ENCODE assay signal across 25 cellular contexts in genomic region chrX:12965390-12965940, GRCh38. TPM values are rescaled to one million over a fixed set of nuclear protein-coding genes. Genes with fewer than 3 reads are reported as not detected.
DNase-seq lines count a peak whose midpoint lies in the region; ATAC-seq, FAIRE-seq and TF ChIP-seq lines count a peak whose summit lies in the region.
"Had no signal": no experiment of that assay in that cellular context is flagged by ENCODE, and none has a peak within 500 bp of the region (broad histone marks: within the 10 kb centered on the region; RNA-seq: fewer than 3 reads in every experiment).

No MANE protein-coding gene starts in this region.

- intact Hi-C loops in activated CD4-positive, alpha-beta T cell treated with anti-CD3 and anti-CD28 coated beads, Interleukin-2, amount 10 ng/mL, durations not matched to agents 24 days and 14 days (cut with micrococcal nuclease): no loop called here
- intact Hi-C loops in pancreas (cut with DNase I): no loop called here

- peaks cover 43% of the 10 kb centered on the region for H3K4me1 Mint-ChIP-seq in activated CD4-positive, alpha-beta T cell treated with anti-CD3 and anti-CD28 coated beads, Interleukin-2, amount 10 ng/mL, durations not matched to agents 24 days and 14 days
- H3K4me1 Mint-ChIP-seq in activated T-helper 17 cell treated with anti-CD3 and anti-CD28 coated beads, Interleukin-2, amount 50 U/mL, for 72 hours: peaks cover 29% of the 10 kb centered on the region
- peaks cover 7% of the 10 kb centered on the region for H3K4me1 Mint-ChIP-seq in nephron progenitor cell

- H3K36me3 Mint-ChIP-seq in activated CD4-positive, alpha-beta T cell treated with anti-CD3 and anti-CD28 coated beads, Interleukin-2, amount 10 ng/mL, durations not matched to agents 24 days and 14 days (ENCODE audit: low read depth): peaks cover 3% of the 10 kb centered on the region
- no peaks in the 10 kb centered on the region for H3K36me3 Mint-ChIP-seq in activated T-helper 17 cell treated with anti-CD3 and anti-CD28 coated beads, Interleukin-2, amount 50 U/mL, for 72 hours (ENCODE audit: low read depth)
- peaks cover 4% of the 10 kb centered on the region for H3K36me3 Mint-ChIP-seq in nephron progenitor cell (ENCODE audit: low read depth)
- H3K36me3 Mint-ChIP-seq: immature natural killer cell, naive B cell had no signal

- H3K9me3 ChIP-seq in HAP-1 (no peaks in the 10 kb centered on the region), pancreas (no peaks in the 10 kb centered on the region)
- H3K9me3 ChIP-seq: Caco-2, stomach had no signal

- DNase-seq in activated CD4-positive, alpha-beta T cell treated with anti-CD3 and anti-CD28 coated beads, Interleukin-2, amount 10 ng/mL, durations not matched to agents 24 days and 14 days: no peak
- DNase-seq in activated CD4-positive, alpha-beta T cell treated with anti-CD3 and anti-CD28 coated beads for 48 hours: no peak
- DNase-seq in HAP-1 (ENCODE audit: low spot score in 2 of 2) (peak; percentile 67 to 77), nephron progenitor cell (no peak), pancreas (no peak)
- DNase-seq: activated CD4-positive, alpha-beta T cell treated with anti-CD3 and anti-CD28 coated beads, Interleukin-2, amount 10 ng/mL, durations not matched to agents 7 days and 5 days; activated effector memory CD4-positive, alpha-beta T cell treated with Interleukin-2 at 50 U/mL for 16 hours; brain microvascular endothelial cell; Caco-2; dermis blood vessel endothelial cell; immature natural killer cell; KBM-7; naive B cell; NCI-H2171; stomach had no signal

- no peaks in the 10 kb centered on the region for H3K9me3 Mint-ChIP-seq in activated CD4-positive, alpha-beta T cell treated with anti-CD3 and anti-CD28 coated beads, Interleukin-2, amount 10 ng/mL, durations not matched to agents 24 days and 14 days
- peaks cover 6% of the 10 kb centered on the region for H3K9me3 Mint-ChIP-seq in activated T-helper 17 cell treated with anti-CD3 and anti-CD28 coated beads, Interleukin-2, amount 50 U/mL, for 72 hours
- peaks cover 65% of the 10 kb centered on the region for H3K9me3 Mint-ChIP-seq in nephron progenitor cell
- H3K9me3 Mint-ChIP-seq: immature natural killer cell, naive B cell had no signal

- no peak overlapping the region for H3K4me3 Mint-ChIP-seq in activated CD4-positive, alpha-beta T cell treated with anti-CD3 and anti-CD28 coated beads, Interleukin-2, amount 10 ng/mL, durations not matched to agents 24 days and 14 days
- peak overlapping the region; percentile 98 for H3K4me3 Mint-ChIP-seq in activated T-helper 17 cell treated with anti-CD3 and anti-CD28 coated beads, Interleukin-2, amount 50 U/mL, for 72 hours
- no peak overlapping the region for H3K4me3 Mint-ChIP-seq in nephron progenitor cell
- H3K4me3 Mint-ChIP-seq: activated CD4-positive, alpha-beta T cell treated with anti-CD3 and anti-CD28 coated beads, Interleukin-2, amount 10 ng/mL, durations not matched to agents 7 days and 5 days; immature natural killer cell; naive B cell had no signal

- no peak for ATAC-seq in activated T-helper 17 cell treated with anti-CD3 and anti-CD28 coated beads, Interleukin-2, amount 50 U/mL, for 72 hours (replicated peaks)
- no peak for ATAC-seq in GM21737 (IDR thresholded peaks at IDR 0.05; ENCODE audit: unreplicated experiment)
- ATAC-seq in GM19455 (IDR thresholded peaks at IDR 0.05; ENCODE audit: unreplicated experiment): no peak
- no peak for ATAC-seq in pancreas
- ATAC-seq: esophagus mucosa had no signal

- peak overlapping the region; percentile 79 for H3K27ac Mint-ChIP-seq in activated CD4-positive, alpha-beta T cell treated with anti-CD3 and anti-CD28 coated beads, Interleukin-2, amount 10 ng/mL, durations not matched to agents 24 days and 14 days
- no peak overlapping the region for H3K27ac Mint-ChIP-seq in activated T-helper 17 cell treated with anti-CD3 and anti-CD28 coated beads, Interleukin-2, amount 50 U/mL, for 72 hours
- peak overlapping the region; percentile 16 for H3K27ac Mint-ChIP-seq in nephron progenitor cell

- H3K4me3 ChIP-seq in HAP-1 (no peak overlapping the region), pancreas (no peak overlapping the region)
- H3K4me3 ChIP-seq: lung, stomach had no signal

- H3K36me3 ChIP-seq in HAP-1 (replicated peaks) (no peaks in the 10 kb centered on the region), pancreas (no peaks in the 10 kb centered on the region)
- H3K36me3 ChIP-seq: brain microvascular endothelial cell, stomach had no signal

- H3K4me1 ChIP-seq in HAP-1 (peaks cover 17% of the 10 kb centered on the region), pancreas (peaks cover 0 to 5% (median 0%) of the 10 kb centered on the region in 3 donors)
- H3K4me1 ChIP-seq: Caco-2 had no signal

- in situ Hi-C loops in HAP-1 (cut with MboI; ENCODE audit: low sequenced_read_pairs): loop anchor here (25.0 kb wide), 1 partner anchor 1072 kb away; the partner anchor contains the start of gene GEMIN8

- TF ChIP-seq CTCF in nephron progenitor cell (IDR thresholded peaks at IDR 0.05) (no peak), pancreas (IDR thresholded peaks at IDR 0.05) (no peak)

- FAIRE-seq in pancreas (lab: Jason Lieb, UNC): no peak
- FAIRE-seq: G401.6, urothelium cell line had no signal

- no peaks in the 10 kb centered on the region for H3K27me3 ChIP-seq in HAP-1 (ENCODE audit: low read depth)
- no peaks in the 10 kb centered on the region for H3K27me3 ChIP-seq in pancreas
- H3K27me3 ChIP-seq: brain microvascular endothelial cell had no signal

- H3K27ac ChIP-seq in pancreas: no peak overlapping the region
- H3K27ac ChIP-seq: brain microvascular endothelial cell had no signal

- no peaks in the 10 kb centered on the region for H3K27me3 Mint-ChIP-seq in activated CD4-positive, alpha-beta T cell treated with anti-CD3 and anti-CD28 coated beads, Interleukin-2, amount 10 ng/mL, durations not matched to agents 24 days and 14 days
- H3K27me3 Mint-ChIP-seq in activated T-helper 17 cell treated with anti-CD3 and anti-CD28 coated beads, Interleukin-2, amount 50 U/mL, for 72 hours: no peaks in the 10 kb centered on the region
- H3K27me3 Mint-ChIP-seq in nephron progenitor cell (ENCODE audit: low read depth, poor library complexity): peaks cover 8% of the 10 kb centered on the region
- H3K27me3 Mint-ChIP-seq: activated CD4-positive, alpha-beta T cell treated with anti-CD3 and anti-CD28 coated beads, Interleukin-2, amount 10 ng/mL, durations not matched to agents 7 days and 5 days; naive B cell had no signal

- WGBS in pancreas, 2 donors: 81 to 83% methylated on average over 5 of the region's 5 CpGs

RNA-seq across cellular contexts. Expression of gene TMSB4X, which starts 9.4 kb away (rescaled TPM):
- total RNA-seq in activated CD4-positive, alpha-beta T cell treated with anti-CD3 and anti-CD28 coated beads, Interleukin-2, amount 10 ng/mL, durations not matched to agents 24 days and 14 days: 5,263 and 5,311 TPM in 2 replicates
- total RNA-seq in activated T-helper 17 cell treated with anti-CD3 and anti-CD28 coated beads, Interleukin-2, amount 50 U/mL, for 72 hours: 1,000 to 10,000 TPM; 6,631 to 7,873 TPM
- total RNA-seq in pancreas: 1,000 to 10,000 TPM in 2 of 6 donors, 100 to 1,000 TPM in 4; 460 to 1,697 (median 685) TPM
- 1,000 to 10,000 TPM; 2,074 to 2,276 TPM for polyA plus RNA-seq in pancreas

RNA-seq across cellular contexts. Expression of gene TLR8, which starts 59.0 kb away (rescaled TPM):
- not detected in 2 replicates for total RNA-seq in activated CD4-positive, alpha-beta T cell treated with anti-CD3 and anti-CD28 coated beads, Interleukin-2, amount 10 ng/mL, durations not matched to agents 24 days and 14 days
- not detected for total RNA-seq in activated T-helper 17 cell treated with anti-CD3 and anti-CD28 coated beads, Interleukin-2, amount 50 U/mL, for 72 hours
- 1 to 10 TPM in 2 of 6 donors, under 1 TPM in 4; 0.05 to 2.0 (median 0.47) TPM for total RNA-seq in pancreas
- polyA plus RNA-seq in pancreas: under 1 TPM; 0.04 to 0.05 TPM
- total RNA-seq: activated CD4-positive, alpha-beta T cell treated with anti-CD3 and anti-CD28 coated beads, Interleukin-2, amount 10 ng/mL, durations not matched to agents 7 days and 5 days; Caco-2; dermis blood vessel endothelial cell; H4; RPMI7951 had no signal
- polyA plus RNA-seq: AG04450 had no signal

Comparison
In these comparisons a context has a peak if more than half of its experiments do, and no peak if none do; other contexts are left out.
1. DNase-seq: peak in HAP-1 (2 of 2); none in activated CD4-positive, alpha-beta T cell treated with anti-CD3 and anti-CD28 coated beads, Interleukin-2, amount 10 ng/mL, durations not matched to agents 24 days and 14 days (single experiment), activated CD4-positive, alpha-beta T cell treated with anti-CD3 and anti-CD28 coated beads for 48 hours (single experiment), nephron progenitor cell (single experiment) and pancreas (0 of 6).